Comparison of ENCODE assay signal across 14 cellular contexts in genomic region chr20:51388227-51388626, GRCh38.
DNase-seq lines count a peak whose midpoint lies in the region; ATAC-seq and TF ChIP-seq lines count a peak whose summit lies in the region.
"Had no signal": no experiment of that assay in that cellular context is flagged by ENCODE, and none has a peak within 500 bp of the region (broad histone marks: within the 10 kb centered on the region; RNA-seq: fewer than 3 reads in every experiment).

No MANE protein-coding gene starts in this region.

- peak overlapping the region; percentile 21 for H3K27ac Mint-ChIP-seq in activated CD4-positive, alpha-beta memory T cell treated with anti-CD3 and anti-CD28 coated beads for 36 hours
- no peak overlapping the region for H3K27ac Mint-ChIP-seq in mesothelial cell of epicardium
- H3K27ac Mint-ChIP-seq in activated naive CD4-positive, alpha-beta T cell treated with anti-CD3 and anti-CD28 coated beads, Interleukin-2, amount 10 ng/mL, durations not matched to agents 7 days and 5 days = no peak overlapping the region

- peaks cover 16% of the 10 kb centered on the region for H3F3A ChIP-seq in GM23248 (ENCODE audit: insufficient read depth)

- no peaks in the 10 kb centered on the region for H3K79me2 ChIP-seq in GM23248 (ENCODE audit: insufficient read depth)

- peaks cover 87% of the 10 kb centered on the region for H3K4me1 Mint-ChIP-seq in activated CD4-positive, alpha-beta memory T cell treated with anti-CD3 and anti-CD28 coated beads for 36 hours (ENCODE audit: low read depth)
- peaks cover 11% of the 10 kb centered on the region for H3K4me1 Mint-ChIP-seq in mesothelial cell of epicardium
- H3K4me1 Mint-ChIP-seq in activated naive CD4-positive, alpha-beta T cell treated with anti-CD3 and anti-CD28 coated beads, Interleukin-2, amount 10 ng/mL, durations not matched to agents 7 days and 5 days = peaks cover 45% of the 10 kb centered on the region

- H3K27me3 ChIP-seq in GM23248 (replicated peaks; ENCODE audit: insufficient read depth) = no peaks in the 10 kb centered on the region
- H3K27me3 ChIP-seq: sigmoid colon had no signal

- no peak overlapping the region for H3K27ac ChIP-seq in GM23248

- H3K4me2 ChIP-seq in GM23248 (ENCODE audit: unreplicated experiment) = peak overlapping the region; percentile 14

- H2AFZ ChIP-seq in GM23248 = no peak overlapping the region

- POLR2A ChIA-PET in activated CD4-positive, alpha-beta memory T cell treated with anti-CD3 and anti-CD28 coated beads for 36 hours (lab: Charles Lee) = interaction anchor here (1.4 to 1.5 kb wide), 2 partner anchors 13 to 17 kb away, joined by 4 to 5 read pairs; no protein-coding TSS in a partner anchor

- H3K9me3 ChIP-seq in GM23248 (ENCODE audit: low read depth) = no peaks in the 10 kb centered on the region
- H3K9me3 ChIP-seq: sigmoid colon had no signal

- in situ Hi-C loops in GM23248 (cut with MboI) = loop anchor here (25.0 kb wide), 1 partner anchor 699 kb away; no protein-coding TSS in a partner anchor

- CTCF ChIA-PET in activated CD4-positive, alpha-beta memory T cell treated with anti-CD3 and anti-CD28 coated beads for 36 hours (lab: Charles Lee) = interaction anchor here (1.2 to 3.1 kb wide), 3 partner anchors 11 to 36 kb away, joined by 3 to 12 read pairs (median 10); no protein-coding TSS in a partner anchor
- CTCF ChIA-PET in activated naive CD4-positive, alpha-beta T cell treated with anti-CD3 and anti-CD28 coated beads, Interleukin-2, amount 10 ng/mL, durations not matched to agents 7 days and 5 days (lab: Charles Lee) = no interaction called here

- H3K9ac ChIP-seq in GM23248 = no peak overlapping the region

- H3K4me1 ChIP-seq in GM23248 (ENCODE audit: insufficient read depth) = peaks cover 26% of the 10 kb centered on the region

- no peaks in the 10 kb centered on the region for H3K27me3 Mint-ChIP-seq in activated CD4-positive, alpha-beta memory T cell treated with anti-CD3 and anti-CD28 coated beads for 36 hours
- no peaks in the 10 kb centered on the region for H3K27me3 Mint-ChIP-seq in mesothelial cell of epicardium (ENCODE audit: low read depth)
- H3K27me3 Mint-ChIP-seq in activated naive CD4-positive, alpha-beta T cell treated with anti-CD3 and anti-CD28 coated beads, Interleukin-2, amount 10 ng/mL, durations not matched to agents 7 days and 5 days = no peaks in the 10 kb centered on the region
- H3K27me3 Mint-ChIP-seq: naive thymus-derived CD8-positive, alpha-beta T cell had no signal

- peaks cover 54% of the 10 kb centered on the region for H3K36me3 Mint-ChIP-seq in activated CD4-positive, alpha-beta memory T cell treated with anti-CD3 and anti-CD28 coated beads for 36 hours
- H3K36me3 Mint-ChIP-seq in mesothelial cell of epicardium = peaks cover 2% of the 10 kb centered on the region
- H3K36me3 Mint-ChIP-seq in activated naive CD4-positive, alpha-beta T cell treated with anti-CD3 and anti-CD28 coated beads, Interleukin-2, amount 10 ng/mL, durations not matched to agents 7 days and 5 days = peaks cover 48% of the 10 kb centered on the region

- no peaks in the 10 kb centered on the region for H3K36me3 ChIP-seq in GM23248 (ENCODE audit: low read depth)

- intact Hi-C loops in activated CD4-positive, alpha-beta memory T cell treated with anti-CD3 and anti-CD28 coated beads for 36 hours (cut with micrococcal nuclease) = loop anchor here (1.0 to 5.0 kb wide), 2 partner anchors 12 to 234 kb away; no protein-coding TSS in a partner anchor

- H4K20me1 ChIP-seq in GM23248 (ENCODE audit: insufficient read depth) = no peaks in the 10 kb centered on the region

- TF ChIP-seq CTCF in AG10803 (conservative IDR thresholded peaks at IDR 0.05; ENCODE audit: low read length) (no peak), mesothelial cell of epicardium (IDR thresholded peaks at IDR 0.05; ENCODE audit: unreplicated experiment) (no peak)

- no peaks in the 10 kb centered on the region for H3K9me2 ChIP-seq in GM23248 (ENCODE audit: insufficient read depth)

- no peak for ATAC-seq in GM21825 (IDR thresholded peaks at IDR 0.05; ENCODE audit: unreplicated experiment)
- ATAC-seq: naive thymus-derived CD8-positive, alpha-beta T cell; Panc1 had no signal

- H3K4me3 ChIP-seq in AG10803 (ENCODE audit: low read length) (no peak overlapping the region), GM23248 (no peak overlapping the region)
- H3K4me3 ChIP-seq: sigmoid colon had no signal

- no peak overlapping the region for H3K4me3 Mint-ChIP-seq in activated CD4-positive, alpha-beta memory T cell treated with anti-CD3 and anti-CD28 coated beads for 36 hours
- no peak overlapping the region for H3K4me3 Mint-ChIP-seq in mesothelial cell of epicardium
- H3K4me3 Mint-ChIP-seq in activated naive CD4-positive, alpha-beta T cell treated with anti-CD3 and anti-CD28 coated beads, Interleukin-2, amount 10 ng/mL, durations not matched to agents 7 days and 5 days = no peak overlapping the region
- H3K4me3 Mint-ChIP-seq: naive thymus-derived CD8-positive, alpha-beta T cell had no signal

- H3K9me3 Mint-ChIP-seq in activated CD4-positive, alpha-beta memory T cell treated with anti-CD3 and anti-CD28 coated beads for 36 hours = no peaks in the 10 kb centered on the region
- no peaks in the 10 kb centered on the region for H3K9me3 Mint-ChIP-seq in mesothelial cell of epicardium
- H3K9me3 Mint-ChIP-seq in activated naive CD4-positive, alpha-beta T cell treated with anti-CD3 and anti-CD28 coated beads, Interleukin-2, amount 10 ng/mL, durations not matched to agents 7 days and 5 days = no peaks in the 10 kb centered on the region
- H3K9me3 Mint-ChIP-seq: naive thymus-derived CD8-positive, alpha-beta T cell had no signal

- DNase-seq in AG10803 (ENCODE audit: low read depth) (peak; percentile 45), GM23248 (peak; percentile 89), glomerular visceral epithelial cell (ENCODE audit: extremely low spot score) (peak; percentile 71), mesothelial cell of epicardium (ENCODE audit: low spot score in 2 of 2, unreplicated experiment in 2 of 2) (no peak)
- DNase-seq in activated CD4-positive, alpha-beta memory T cell treated with anti-CD3 and anti-CD28 coated beads for 36 hours = no peak
- no peak for DNase-seq in activated naive CD4-positive, alpha-beta T cell treated with anti-CD3 and anti-CD28 coated beads, Interleukin-2, amount 50 U/mL, for 16 hours
- no peak for DNase-seq in activated naive CD4-positive, alpha-beta T cell treated with anti-CD3 and anti-CD28 coated beads, Interleukin-2, amount 10 ng/mL, durations not matched to agents 7 days and 5 days
- DNase-seq: kidney, MV-4-11, NCI-H2171 had no signal

Comparison
In these comparisons a context has a peak if more than half of its experiments do, and no peak if none do; other contexts are left out.
1. DNase-seq: peak in AG10803 (single experiment), GM23248 (single experiment) and glomerular visceral epithelial cell (single experiment); none in activated CD4-positive, alpha-beta memory T cell treated with anti-CD3 and anti-CD28 coated beads for 36 hours (single experiment), mesothelial cell of epicardium (0 of 2), activated naive CD4-positive, alpha-beta T cell treated with anti-CD3 and anti-CD28 coated beads, Interleukin-2, amount 50 U/mL, for 16 hours (single experiment) and activated naive CD4-positive, alpha-beta T cell treated with anti-CD3 and anti-CD28 coated beads, Interleukin-2, amount 10 ng/mL, durations not matched to agents 7 days and 5 days (single experiment).